11 cellular contexts compared by ENCODE assay signal in the genomic region with DNA sequence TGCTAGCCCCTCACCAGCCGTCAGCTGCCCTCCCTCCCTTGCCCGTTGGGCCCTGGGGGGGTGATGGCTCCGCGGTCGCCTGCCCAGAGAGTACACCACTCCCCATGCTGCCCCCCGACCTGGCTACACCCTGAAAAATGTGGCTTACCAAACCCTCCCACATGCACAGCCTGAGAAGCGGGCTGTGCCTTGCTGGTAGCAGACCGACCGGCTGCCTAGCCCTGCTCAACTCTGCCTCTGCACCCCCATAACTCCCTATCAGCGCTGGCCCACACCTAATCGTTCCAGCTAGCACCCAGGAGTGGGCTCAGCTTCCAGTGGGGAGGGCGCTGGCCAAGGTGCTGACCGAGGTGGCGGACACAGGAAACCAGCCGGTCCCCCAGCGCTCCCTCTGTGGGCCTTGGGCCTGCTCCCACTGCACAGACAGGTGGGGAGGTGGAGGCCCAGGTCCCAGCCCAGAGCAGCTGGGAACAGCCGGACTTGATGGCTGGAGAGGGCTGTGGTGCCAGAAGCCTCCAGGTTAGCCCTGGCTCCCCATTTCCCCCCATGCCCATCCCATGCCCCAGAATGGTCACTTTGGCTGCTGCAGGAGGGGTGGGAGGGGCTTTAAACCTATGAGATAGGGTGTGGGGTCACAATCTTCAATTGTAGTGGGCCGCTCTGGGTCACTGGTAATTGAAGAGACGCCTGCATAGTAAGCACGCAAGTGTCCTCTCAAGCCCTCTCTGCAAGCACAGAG. TPM values are rescaled to one million over a fixed set of nuclear protein-coding genes. Genes with fewer than 3 reads are reported as not detected.
DNase-seq lines count a peak whose midpoint lies in the region; ATAC-seq and TF ChIP-seq lines count a peak whose summit lies in the region.
"Had no signal": no experiment of that assay in that cellular context is flagged by ENCODE, and none has a peak within 500 bp of the region (broad histone marks: within the 10 kb centered on the region; RNA-seq: fewer than 3 reads in every experiment).

No MANE protein-coding gene starts in this region.

- CTCF ChIA-PET in RWPE1 (lab: Yijun Ruan, JAX): interaction anchor here (0.6 kb wide), 1 partner anchor 277 kb away, joined by 7 read pairs; no protein-coding TSS in a partner anchor

- no peaks in the 10 kb centered on the region for H3K9me3 ChIP-seq in upper lobe of right lung
- H3K9me3 ChIP-seq: BLaER1, ovary had no signal

- intact Hi-C loops in upper lobe of right lung (cut with DNase I): no loop called here

- peak; percentile 7 for ATAC-seq in upper lobe of right lung
- ATAC-seq in GM18505 (IDR thresholded peaks at IDR 0.05; ENCODE audit: unreplicated experiment): no peak
- ATAC-seq: activated T-cell treated with anti-CD3 and anti-CD28 coated beads, Interleukin-2, amount 50 U/mL, for 4 hours had no signal

- peaks cover 7% of the 10 kb centered on the region for H3K4me1 ChIP-seq in upper lobe of right lung

- DNase-seq in stimulated activated CD4-positive, alpha-beta T cell treated with anti-CD3 and anti-CD28 coated beads, Interleukin-12 subunit alpha, Interleukin-12 subunit beta, amount 100 ng/mL, for 4 hours: peak; percentile 16
- DNase-seq in stimulated activated CD4-positive, alpha-beta T cell treated with anti-CD3 and anti-CD28 coated beads, Interleukin-4, amount 100 ng/mL, for 4 hours: no peak
- peak; percentile 25 for DNase-seq in amniotic epithelial cell (ENCODE audit: low read depth)
- DNase-seq in kidney tubule cell (ENCODE audit: low spot score): peak; percentile 22
- peak; percentile 74 for DNase-seq in upper lobe of right lung
- no peak for DNase-seq in RWPE1 (ENCODE audit: low spot score)
- no peak for DNase-seq in epidermal melanocyte (ENCODE audit: insufficient read length, low spot score)
- DNase-seq: activated T-cell treated with anti-CD3 and anti-CD28 coated beads, Interleukin-2, amount 50 U/mL, for 4 hours had no signal

- POLR2A ChIA-PET in RWPE1 (lab: Yijun Ruan, JAX; ENCODE audit: low non-redundant PET): no interaction called here

- no peak for TF ChIP-seq POLR2A in GM18505 (IDR thresholded peaks at IDR 0.05; ENCODE audit: borderline replicate concordance, extremely low read depth, insufficient read depth, insufficient read length)

- TF ChIP-seq CTCF in upper lobe of right lung (IDR thresholded peaks at IDR 0.05) (no peak), RWPE1 (conservative IDR thresholded peaks at IDR 0.05; ENCODE audit: low read depth) (no peak)

- no peak overlapping the region for H3K27ac ChIP-seq in upper lobe of right lung
- no peak overlapping the region for H3K27ac ChIP-seq in RWPE1
- H3K27ac ChIP-seq: BLaER1, ovary had no signal

- peaks cover 9% of the 10 kb centered on the region for H3K27me3 ChIP-seq in upper lobe of right lung
- H3K27me3 ChIP-seq: ovary had no signal

- no peaks in the 10 kb centered on the region for H3K36me3 ChIP-seq in upper lobe of right lung
- H3K36me3 ChIP-seq: BLaER1, ovary had no signal

- no peak overlapping the region for H3K4me3 ChIP-seq in upper lobe of right lung
- H3K4me3 ChIP-seq: BLaER1, ovary had no signal

RNA-seq across cellular contexts. Expression of a gene that starts 32.1 kb away (rescaled TPM):
- total RNA-seq in upper lobe of right lung: 60.9 TPM

Comparison
In these comparisons a context has a peak if more than half of its experiments do, and no peak if none do; other contexts are left out.
1. DNase-seq: peak in stimulated activated CD4-positive, alpha-beta T cell treated with anti-CD3 and anti-CD28 coated beads, Interleukin-12 subunit alpha, Interleukin-12 subunit beta, amount 100 ng/mL, for 4 hours (single experiment), amniotic epithelial cell (single experiment), kidney tubule cell (single experiment) and upper lobe of right lung (single experiment); none in stimulated activated CD4-positive, alpha-beta T cell treated with anti-CD3 and anti-CD28 coated beads, Interleukin-4, amount 100 ng/mL, for 4 hours (0 of 2), RWPE1 (single experiment) and epidermal melanocyte (single experiment).